Comparison of ENCODE assay signal across 8 cellular contexts in genomic region chr14:105398726-105399440, GRCh38. TPM values are rescaled to one million over a fixed set of nuclear protein-coding genes. Genes with fewer than 3 reads are reported as not detected.
DNase-seq lines count a peak whose midpoint lies in the region; ATAC-seq and TF ChIP-seq lines count a peak whose summit lies in the region.

No MANE protein-coding gene starts in this region.

- peak overlapping the region; percentile 67 to 80 for H3K9ac ChIP-seq in duodenal mucosa (ENCODE audit: low read depth in 1 of 2, low read length in 2 of 2)

- DNase-seq in CD14-positive monocyte (ENCODE audit: low spot score) (no peak), SK-N-DZ (ENCODE audit: low spot score) (peak; percentile 62), mesothelial cell of epicardium (ENCODE audit: low spot score in 2 of 2, unreplicated experiment in 2 of 2) (no peak), cerebellar nuclear complex (lab: John Stamatoyannopoulos, UW) (no peak), NCI-H2107 (lab: John Stamatoyannopoulos, UW) (no peak)

- H3K4me1 Mint-ChIP-seq in CD14-positive monocyte = peaks cover 54% of the 10 kb centered on the region
- peaks cover 6% of the 10 kb centered on the region for H3K4me1 Mint-ChIP-seq in mesothelial cell of epicardium

- peak overlapping the region; percentile 63 to 76 for H3K4me3 ChIP-seq in duodenal mucosa (ENCODE audit: low read depth in 1 of 2, low read length in 2 of 2)

- TF ChIP-seq CTCF in CD14-positive monocyte (IDR thresholded peaks at IDR 0.05) (no peak), mesothelial cell of epicardium (IDR thresholded peaks at IDR 0.05; ENCODE audit: unreplicated experiment) (no peak)

- H3K9me3 Mint-ChIP-seq in CD14-positive monocyte (peaks cover 0 to 4% (median 0%) of the 10 kb centered on the region in 7 donors), mesothelial cell of epicardium (peaks cover 29% of the 10 kb centered on the region)

- H3K27me3 ChIP-seq in duodenal mucosa (ENCODE audit: control insufficient read depth in 1 of 2, insufficient read depth in 2 of 2, low read length in 2 of 2) = no peaks in the 10 kb centered on the region

- ATAC-seq in GM19043 (IDR thresholded peaks at IDR 0.05; ENCODE audit: low read depth, unreplicated experiment) (peak; percentile 37), HG03439 (IDR thresholded peaks at IDR 0.05; ENCODE audit: unreplicated experiment) (peak; percentile 39)

- intact Hi-C loops in CD14-positive monocyte (cut with micrococcal nuclease) = loop anchor here (2.0 to 5.0 kb wide), 2 partner anchors 82 to 93 kb away; partner anchors contain the start of gene TEDC1 (in 1 of the 2)

- H3K4me3 Mint-ChIP-seq in CD14-positive monocyte (peak overlapping the region; percentile 81 to 92), mesothelial cell of epicardium (peak overlapping the region; percentile 72)

- H3K27ac Mint-ChIP-seq in CD14-positive monocyte (peak overlapping the region; percentile 20 to 95 (median 84)), mesothelial cell of epicardium (peak overlapping the region; percentile 59)

- H3K9me3 ChIP-seq in duodenal mucosa (ENCODE audit: control insufficient read depth in 1 of 2, low read length in 2 of 2) = no peaks in the 10 kb centered on the region

- H3K4me1 ChIP-seq in duodenal mucosa (ENCODE audit: control insufficient read depth in 1 of 2, insufficient read depth in 2 of 2, low read length in 2 of 2) = peaks cover 17 to 18% of the 10 kb centered on the region in 2 donors

- H3K36me3 Mint-ChIP-seq in CD14-positive monocyte (peaks cover 15 to 25% of the 10 kb centered on the region in 2 donors), mesothelial cell of epicardium (peaks cover 32% of the 10 kb centered on the region)

- peaks cover 4 to 9% of the 10 kb centered on the region in 2 donors for H3K36me3 ChIP-seq in duodenal mucosa (ENCODE audit: control insufficient read depth in 1 of 2, insufficient read depth in 2 of 2, low read length in 2 of 2)

- peaks cover 0 to 2% (median 0%) of the 10 kb centered on the region in 3 donors for H3K27me3 Mint-ChIP-seq in CD14-positive monocyte (ENCODE audit: low read depth in 3 of 3)
- no peaks in the 10 kb centered on the region for H3K27me3 Mint-ChIP-seq in mesothelial cell of epicardium (ENCODE audit: low read depth)

- H3K27ac ChIP-seq in duodenal mucosa (ENCODE audit: low read depth, low read length) = no peak overlapping the region

RNA-seq across cellular contexts. Expression of gene TEX22, which starts 0.5 kb away (rescaled TPM):
- polyA plus RNA-seq in CD14-positive monocyte = under 1 TPM; 0.52 to 0.57 TPM
- polyA plus RNA-seq in SK-N-DZ (2014; cell fraction: cytosol; rRNA removed) = not detected in 2 replicates
- polyA plus RNA-seq in SK-N-DZ (2014; cell fraction: nucleus; rRNA removed) = 1.1 and 2.3 TPM in 2 replicates
- total RNA-seq in mesothelial cell of epicardium = 3.5 to 4.8 TPM (median 4.5 TPM) in 3 replicates

RNA-seq across cellular contexts. Expression of gene MTA1, which starts 20.7 kb away (rescaled TPM):
- 1 to 10 TPM in 1 of 2 donors, under 1 TPM in 1; 0.91 to 2.0 TPM for polyA plus RNA-seq in CD14-positive monocyte
- 42.8 and 47.4 TPM in 2 replicates for polyA plus RNA-seq in SK-N-DZ (2014; cell fraction: cytosol; rRNA removed)
- polyA plus RNA-seq in SK-N-DZ (2014; cell fraction: nucleus; rRNA removed) = 335 and 376 TPM in 2 replicates
- total RNA-seq in mesothelial cell of epicardium = 256 to 261 TPM (median 259 TPM) in 3 replicates
